ENCODE assay signal across 1 cellular context in genomic region chr5:75059887-75060286, GRCh38.
TF ChIP-seq lines count a peak whose summit lies in the region.

No MANE protein-coding gene starts in this region.

TF ChIP-seq in A549, 52 proteins besides CTCF, POLR2A, EP300 and RAD21 (continued from another document):
- no peak for TF ChIP-seq FOSL2 (IDR thresholded peaks at IDR 0.05)
- TF ChIP-seq FOSL2 (CRISPR knock-in tag; IDR thresholded peaks at IDR 0.05) = no peak
- TF ChIP-seq SMC3 (IDR thresholded peaks at IDR 0.05) = no peak
